10 cellular contexts compared by ENCODE assay signal in the genomic region with DNA sequence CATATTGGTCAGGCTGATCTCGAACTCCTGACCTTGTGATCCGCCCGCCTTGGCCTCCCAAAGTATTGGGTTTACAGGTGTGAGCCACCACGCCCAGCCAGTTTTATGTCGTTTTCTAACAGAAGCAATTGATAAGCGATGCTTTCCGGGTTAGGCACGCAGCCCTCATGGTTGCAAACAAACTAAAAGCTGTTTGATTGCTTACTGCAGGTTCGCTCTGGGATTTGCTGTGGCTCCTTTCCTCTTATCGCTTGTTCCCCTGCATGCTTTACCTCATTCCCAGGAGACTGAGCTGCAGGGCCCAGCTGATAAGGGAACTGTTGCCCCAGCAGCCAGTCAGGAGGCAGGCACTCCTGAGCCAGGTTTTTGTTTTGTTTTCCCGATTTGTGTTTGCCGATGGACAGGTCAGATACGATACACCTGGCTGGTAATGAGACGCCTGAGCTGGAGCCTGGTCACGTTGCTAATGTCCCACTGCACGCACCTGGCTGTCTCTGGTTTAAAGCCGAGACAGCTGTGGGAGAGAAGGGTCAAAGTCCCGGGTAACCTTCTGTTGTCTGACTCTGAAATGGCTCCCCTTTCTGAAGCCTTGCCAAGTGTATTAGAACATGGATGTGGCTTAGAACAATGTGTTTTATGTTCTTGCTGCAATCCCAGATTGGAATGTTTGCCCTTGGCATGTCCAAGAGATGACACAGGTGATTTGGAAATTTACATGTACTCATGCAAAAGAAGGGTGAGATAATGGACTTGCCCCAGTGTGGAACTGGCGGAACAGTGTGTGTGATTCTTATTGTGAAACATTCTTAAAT. TPM values are rescaled to one million over a fixed set of nuclear protein-coding genes. Genes with fewer than 3 reads are reported as not detected.
DNase-seq lines count a peak whose midpoint lies in the region; ATAC-seq and TF ChIP-seq lines count a peak whose summit lies in the region.
"Had no signal": no experiment of that assay in that cellular context is flagged by ENCODE, and none has a peak within 500 bp of the region (broad histone marks: within the 10 kb centered on the region; RNA-seq: fewer than 3 reads in every experiment).

No MANE protein-coding gene starts in this region.

- H2AFZ ChIP-seq in PC-3 (ENCODE audit: low read length) (no peak overlapping the region), smooth muscle cell (ENCODE audit: low read depth) (no peak overlapping the region)

- H3K9me3 ChIP-seq in PC-3 (ENCODE audit: low read length) (no peaks in the 10 kb centered on the region), heart left ventricle (no peaks in the 10 kb centered on the region), smooth muscle cell (replicated peaks; ENCODE audit: low read depth) (no peaks in the 10 kb centered on the region), sigmoid colon (no peaks in the 10 kb centered on the region)
- H3K9me3 ChIP-seq: SJCRH30 had no signal

- intact Hi-C loops in PC-3 (cut with micrococcal nuclease) (no loop called here), heart left ventricle (cut with DNase I) (loop anchor here in 3 of 10 donors (5.0 to 10.0 kb wide), 3 partner anchors 134 to 139 kb away; no protein-coding TSS in a partner anchor), sigmoid colon (cut with DNase I) (no loop called here)

- no peak for TF ChIP-seq EP300 in sigmoid colon (IDR thresholded peaks at IDR 0.05)

- H3K4me3 ChIP-seq in PC-3 (ENCODE audit: low read length) (no peak overlapping the region), heart left ventricle (peak overlapping the region in 3 of 12 donors; percentile 9 to 13 (median 11)), smooth muscle cell (no peak overlapping the region), sigmoid colon (no peak overlapping the region)
- H3K4me3 ChIP-seq: SJCRH30 had no signal

- H3K36me3 ChIP-seq in PC-3 (ENCODE audit: low read depth, low read length) (peaks cover 69% of the 10 kb centered on the region), heart left ventricle (peaks cover 0 to 53% (median 8%) of the 10 kb centered on the region in 9 donors), smooth muscle cell (ENCODE audit: low read depth) (peaks cover 44% of the 10 kb centered on the region), sigmoid colon (no peaks in the 10 kb centered on the region)
- H3K36me3 ChIP-seq: SJCRH30 had no signal

- no peak for TF ChIP-seq CTCF in PC-3 (conservative IDR thresholded peaks at IDR 0.05; ENCODE audit: low read depth, low read length)
- TF ChIP-seq CTCF in heart left ventricle (IDR thresholded peaks at IDR 0.05) = no peak
- TF ChIP-seq CTCF in smooth muscle cell (IDR thresholded peaks at IDR 0.05; ENCODE audit: borderline replicate concordance, insufficient read depth, poor library complexity, severe bottlenecking) = no peak
- no peak for TF ChIP-seq CTCF in sigmoid colon (IDR thresholded peaks at IDR 0.05)

- H3K27me3 ChIP-seq in PC-3 (ENCODE audit: low read length) (no peaks in the 10 kb centered on the region), heart left ventricle (peaks cover 0 to 28% (median 0%) of the 10 kb centered on the region in 9 donors), smooth muscle cell (ENCODE audit: low read depth) (no peaks in the 10 kb centered on the region), sigmoid colon (peaks cover 0 to 35% (median 0%) of the 10 kb centered on the region in 3 donors)
- H3K27me3 ChIP-seq: SJCRH30 had no signal

- no peaks in the 10 kb centered on the region; the same call in 1 of the 2 replicates for H3K79me2 ChIP-seq in PC-3 (ENCODE audit: low read length)
- peaks cover 39% of the 10 kb centered on the region for H3K79me2 ChIP-seq in smooth muscle cell (ENCODE audit: low read depth)

- H3K27ac ChIP-seq in PC-3 (ENCODE audit: low read length) (peak overlapping the region; percentile 67), heart left ventricle (peak overlapping the region in 11 of 12 donors; percentile 53 to 82 (median 69)), smooth muscle cell (ENCODE audit: low read depth) (peak overlapping the region; percentile 54), sigmoid colon (no peak overlapping the region)
- H3K27ac ChIP-seq: SJCRH30 had no signal

- H3F3A ChIP-seq in PC-3 (ENCODE audit: low read length, unreplicated experiment) (no peaks in the 10 kb centered on the region), smooth muscle cell (ENCODE audit: low read depth) (no peaks in the 10 kb centered on the region)

- CTCF ChIA-PET in PC-3 (lab: Charles Lee) = no interaction called here

- 51 to 70% (median 55%) methylated on average over 19 of the region's 19 CpGs for WGBS in heart left ventricle, 4 donors
- WGBS in smooth muscle cell (ENCODE audit: low lambda C conversion rate) = 92% methylated on average over 19 of the region's 19 CpGs
- WGBS in sigmoid colon, 2 donors = 20 to 70% methylated on average over 19 of the region's 19 CpGs

- TF ChIP-seq POLR2A in heart left ventricle (IDR thresholded peaks at IDR 0.05) = no peak
- no peak for TF ChIP-seq POLR2A in sigmoid colon (IDR thresholded peaks at IDR 0.05)

- no peak for ATAC-seq in PC-3
- peak; percentile 85 to 93 (median 88) for ATAC-seq in heart left ventricle
- no peak for ATAC-seq in GM19455 (IDR thresholded peaks at IDR 0.05; ENCODE audit: unreplicated experiment)
- ATAC-seq in GM18870 (IDR thresholded peaks at IDR 0.05; ENCODE audit: unreplicated experiment) = no peak

- POLR2A ChIA-PET in PC-3 (lab: Charles Lee; ENCODE audit: unreplicated experiment) = no interaction called here

- no peaks in the 10 kb centered on the region for H3K9me2 ChIP-seq in PC-3 (replicated peaks; ENCODE audit: low read length)

- H3K4me1 ChIP-seq in PC-3 (ENCODE audit: insufficient read depth, low read length) (peaks cover 27% of the 10 kb centered on the region), heart left ventricle (peaks cover 0 to 16% (median 1%) of the 10 kb centered on the region in 12 donors), smooth muscle cell (ENCODE audit: low read depth) (no peaks in the 10 kb centered on the region), sigmoid colon (no peaks in the 10 kb centered on the region)
- H3K4me1 ChIP-seq: SJCRH30 had no signal

- H3K9ac ChIP-seq in PC-3 (ENCODE audit: low read length) (no peak overlapping the region), smooth muscle cell (ENCODE audit: low read depth) (no peak overlapping the region)

- DNase-seq in NCI-H1092 (lab: John Stamatoyannopoulos, UW) (peak; percentile 18), PC-3 (peak; percentile 66), heart left ventricle (peak in 2 of 5 donors; percentile 45 to 58), smooth muscle cell (lab: John Stamatoyannopoulos, UW; ENCODE audit: unreplicated experiment) (no peak), C1 segment of cervical spinal cord (lab: John Stamatoyannopoulos, UW) (no peak), sigmoid colon (no peak)
- DNase-seq: DND-41 had no signal

- H3K4me2 ChIP-seq in PC-3 (ENCODE audit: low read length) (peak overlapping the region; percentile 3; the same call in 1 of the 2 replicates), smooth muscle cell (no peak overlapping the region)

- BruUV-seq in PC-3 (replicated peaks; lab: Mats Ljungman, UMichigan) = no TSS peak

- H4K20me1 ChIP-seq in PC-3 (ENCODE audit: low read length) (no peaks in the 10 kb centered on the region), smooth muscle cell (ENCODE audit: low read depth) (peaks cover 96% of the 10 kb centered on the region)

RNA-seq across cellular contexts. Expression of a gene that starts 19.9 kb away (rescaled TPM):
- total RNA-seq in PC-3 (2014; rRNA removed) (54.7 and 71.6 TPM in 2 replicates), heart left ventricle (100 to 1,000 TPM; 238 to 373 (median 337) TPM), smooth muscle cell (309 and 347 TPM in 2 replicates), sigmoid colon (1 to 10 TPM; 4.2 to 5.0 (median 5.0) TPM)
- polyA plus RNA-seq in heart left ventricle (100 to 1,000 TPM in 1 of 2 donors, 10 to 100 TPM in 1; 81.9 to 130 TPM), smooth muscle cell (64.1 and 170 TPM in 2 replicates), sigmoid colon (10 to 100 TPM; 39.0 to 61.3 (median 42.4) TPM)
- total RNA-seq: SJCRH30 had no signal

RNA-seq across cellular contexts. Expression of a gene that starts 28.6 kb away (rescaled TPM):
- total RNA-seq in PC-3 (2014; rRNA removed) (7.0 and 7.7 TPM in 2 replicates), heart left ventricle (10 to 100 TPM in 7 of 9 donors, 1 to 10 TPM in 2; 8.2 to 25.8 (median 13.3) TPM), smooth muscle cell (11.0 and 16.6 TPM in 2 replicates), sigmoid colon (10 to 100 TPM; 12.5 to 18.6 (median 17.4) TPM)
- polyA plus RNA-seq in heart left ventricle (10 to 100 TPM in 1 of 2 donors, 1 to 10 TPM in 1; 9.0 to 20.4 TPM), smooth muscle cell (3.2 and 6.5 TPM in 2 replicates), sigmoid colon (1 to 10 TPM; 7.8 to 8.7 (median 8.1) TPM)

Comparison
In these comparisons a context has a peak if more than half of its experiments do, and no peak if none do; other contexts are left out.
1. DNase-seq: peak in NCI-H1092 (single experiment) and PC-3 (single experiment); none in smooth muscle cell (single experiment), C1 segment of cervical spinal cord (0 of 14) and sigmoid colon (single experiment).
2. ATAC-seq: peak in heart left ventricle (4 of 4); none in PC-3 (single experiment), GM19455 (single experiment) and GM18870 (single experiment).
3. H3K27ac ChIP-seq: peak in PC-3 (single experiment), heart left ventricle (11 of 12) and smooth muscle cell (single experiment); none in sigmoid colon (0 of 4).